ENCODE assay signal across 8 cellular contexts in the genomic region with DNA sequence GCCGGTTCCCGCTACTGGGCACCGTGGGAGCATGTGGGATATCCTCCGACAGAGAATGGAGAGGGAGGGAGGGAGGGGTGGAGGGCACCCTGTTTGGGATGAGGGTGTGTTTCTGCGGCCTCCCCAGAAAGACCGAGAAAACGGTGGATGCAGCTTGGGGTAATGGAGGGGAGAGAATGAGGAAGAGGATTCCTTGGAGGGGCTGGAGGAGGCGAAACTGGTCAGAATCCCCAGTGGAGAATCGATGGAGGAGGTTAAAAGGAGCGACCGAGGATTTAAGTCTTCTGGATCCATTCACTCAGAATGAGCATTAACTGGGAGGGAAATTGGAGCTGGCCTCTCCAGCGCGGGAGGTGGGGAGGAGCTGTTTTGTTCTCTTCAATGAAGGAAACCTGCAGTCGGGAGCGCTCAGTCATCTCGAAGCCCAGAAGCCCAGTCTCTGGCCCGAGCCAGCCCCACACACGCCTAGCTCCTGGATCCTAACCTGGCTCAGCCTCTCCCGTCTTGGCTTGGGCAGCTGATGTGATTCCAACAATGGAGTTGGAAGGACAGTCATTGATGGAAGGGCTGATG. TPM values are rescaled to one million over a fixed set of nuclear protein-coding genes. Genes with fewer than 3 reads are reported as not detected.
DNase-seq lines count a peak whose midpoint lies in the region; ATAC-seq and TF ChIP-seq lines count a peak whose summit lies in the region.

No MANE protein-coding gene starts in this region.

- H3K27me3 ChIP-seq in HUES6 (ENCODE audit: control insufficient read depth, insufficient read depth, low read length), result peaks cover 10% of the 10 kb centered on the region
- H3K27me3 ChIP-seq in heart right ventricle, result peaks cover 0 to 5% (median 0%) of the 10 kb centered on the region in 7 donors

- peaks cover 19% of the 10 kb centered on the region for H3K4me1 ChIP-seq in HUES6 (ENCODE audit: control insufficient read depth, insufficient read depth, low read length)
- H3K4me1 ChIP-seq in heart right ventricle, result peaks cover 0 to 36% (median 12%) of the 10 kb centered on the region in 9 donors

- ATAC-seq in activated T-helper 17 cell treated with anti-CD3 and anti-CD28 coated beads, Interleukin-2, amount 50 U/mL, for 72 hours (replicated peaks), result no peak
- ATAC-seq in heart right ventricle (peak in 3 of 8 donors; percentile 1 to 24 (median 2)), HG03025 (IDR thresholded peaks at IDR 0.05; ENCODE audit: low FRiP score, unreplicated experiment) (no peak), GM19328 (IDR thresholded peaks at IDR 0.05; ENCODE audit: unreplicated experiment) (no peak), GM18498 (IDR thresholded peaks at IDR 0.05; ENCODE audit: unreplicated experiment) (no peak)

- TF ChIP-seq CTCF in C4-2B (conservative IDR thresholded peaks at IDR 0.05), result no peak
- no peak for TF ChIP-seq CTCF in heart right ventricle (IDR thresholded peaks at IDR 0.05)

- H3K9me3 Mint-ChIP-seq in activated T-helper 17 cell treated with anti-CD3 and anti-CD28 coated beads, Interleukin-2, amount 50 U/mL, for 72 hours, result no peaks in the 10 kb centered on the region

- peaks cover 41% of the 10 kb centered on the region for H3K36me3 Mint-ChIP-seq in activated T-helper 17 cell treated with anti-CD3 and anti-CD28 coated beads, Interleukin-2, amount 50 U/mL, for 72 hours (ENCODE audit: low read depth)

- 5 to 7% methylated on average over 19 of the region's 19 CpGs for WGBS in heart right ventricle, 2 donors

- peak overlapping the region; percentile 92 for H3K27ac Mint-ChIP-seq in activated T-helper 17 cell treated with anti-CD3 and anti-CD28 coated beads, Interleukin-2, amount 50 U/mL, for 72 hours

- H3K36me3 ChIP-seq in HUES6 (ENCODE audit: control insufficient read depth, insufficient read depth, low read length), result peaks cover 9% of the 10 kb centered on the region; the same call in 1 of the 2 replicates
- H3K36me3 ChIP-seq in heart right ventricle, result no peaks in the 10 kb centered on the region

- H3K27ac ChIP-seq in C4-2B (peak overlapping the region; percentile 41), HUES6 (ENCODE audit: low read depth, low read length) (no peak overlapping the region), heart right ventricle (peak overlapping the region in 3 of 10 donors; percentile 54 to 55 (median 55))

- intact Hi-C loops in heart right ventricle (cut with DNase I), result no loop called here
- intact Hi-C loops in posterior cingulate gyrus (cut with DNase I), result no loop called here

- H3K4me1 Mint-ChIP-seq in activated T-helper 17 cell treated with anti-CD3 and anti-CD28 coated beads, Interleukin-2, amount 50 U/mL, for 72 hours, result peaks cover 4% of the 10 kb centered on the region

- H3K4me3 ChIP-seq in HUES6 (ENCODE audit: low read depth, low read length), result peak overlapping the region; percentile 94
- H3K4me3 ChIP-seq in heart right ventricle, result peak overlapping the region; percentile 36 to 74 (median 68)

- H3K27me3 Mint-ChIP-seq in activated T-helper 17 cell treated with anti-CD3 and anti-CD28 coated beads, Interleukin-2, amount 50 U/mL, for 72 hours, result peaks cover 4% of the 10 kb centered on the region

- H3K9me3 ChIP-seq in HUES6 (ENCODE audit: control insufficient read depth, insufficient read depth, low read depth, low read length) (no peaks in the 10 kb centered on the region), heart right ventricle (no peaks in the 10 kb centered on the region)

- H3K9ac ChIP-seq in HUES6 (ENCODE audit: low read length), result peak overlapping the region; percentile 71

- DNase-seq in heart right ventricle, result peak in 1 of 2 donors; percentile 13
- DNase-seq in posterior cingulate gyrus, result peak; percentile 17 to 91 (median 50)

- peak overlapping the region; percentile 90 for H3K4me3 Mint-ChIP-seq in activated T-helper 17 cell treated with anti-CD3 and anti-CD28 coated beads, Interleukin-2, amount 50 U/mL, for 72 hours

RNA-seq across cellular contexts. Expression of a gene that starts 0.6 kb away (rescaled TPM):
- 10 to 100 TPM; 14.3 to 64.7 TPM for total RNA-seq in activated T-helper 17 cell treated with anti-CD3 and anti-CD28 coated beads, Interleukin-2, amount 50 U/mL, for 72 hours
- 10 to 100 TPM in 1 of 10 donors, 1 to 10 TPM in 7, under 1 TPM in 2; 0.69 to 11.6 (median 1.5) TPM for total RNA-seq in heart right ventricle
- 10 to 100 TPM in 1 of 2 donors, under 1 TPM in 1; 0.22 to 42.4 TPM for polyA plus RNA-seq in heart right ventricle

RNA-seq across cellular contexts. Expression of a gene that starts 20.2 kb away (rescaled TPM):
- total RNA-seq in activated T-helper 17 cell treated with anti-CD3 and anti-CD28 coated beads, Interleukin-2, amount 50 U/mL, for 72 hours, result 10 to 100 TPM; 17.6 to 20.0 TPM
- 10 to 100 TPM in 6 of 10 donors, 1 to 10 TPM in 4; 9.0 to 16.8 (median 10.2) TPM for total RNA-seq in heart right ventricle
- polyA plus RNA-seq in heart right ventricle, result 10 to 100 TPM; 18.1 to 23.3 TPM

RNA-seq across cellular contexts. Expression of a gene that starts 54.1 kb away (rescaled TPM):
- total RNA-seq in activated T-helper 17 cell treated with anti-CD3 and anti-CD28 coated beads, Interleukin-2, amount 50 U/mL, for 72 hours, result 10 to 100 TPM; 29.3 to 68.1 TPM
- total RNA-seq in heart right ventricle, result 100 to 1,000 TPM; 110 to 153 (median 125) TPM
- 10 to 100 TPM; 64.7 to 88.2 TPM for polyA plus RNA-seq in heart right ventricle
